ENCODE assay signal across 21 cellular contexts in the genomic region with DNA sequence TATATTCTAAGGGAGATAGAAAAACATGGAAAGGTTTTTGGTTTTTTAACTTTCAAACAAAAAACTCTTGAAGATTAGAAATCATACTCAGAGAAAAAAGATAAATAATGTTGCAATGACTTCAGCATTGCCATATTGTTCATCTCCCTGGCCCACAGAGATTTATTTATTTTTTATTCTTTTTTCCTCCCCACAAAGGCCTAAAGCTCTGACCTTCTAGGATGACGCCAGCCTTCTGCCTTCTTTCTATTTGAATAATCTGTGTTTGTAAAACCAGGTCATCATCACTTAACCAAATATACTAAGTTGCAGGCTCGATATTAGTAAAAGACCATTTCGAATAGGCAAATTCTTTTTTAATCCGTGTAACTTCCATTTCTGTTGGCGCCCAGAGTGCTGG. TPM values are rescaled to one million over a fixed set of nuclear protein-coding genes. Genes with fewer than 3 reads are reported as not detected.
DNase-seq lines count a peak whose midpoint lies in the region; ATAC-seq, FAIRE-seq and TF ChIP-seq lines count a peak whose summit lies in the region.
"Had no signal": no experiment of that assay in that cellular context is flagged by ENCODE, and none has a peak within 500 bp of the region (broad histone marks: within the 10 kb centered on the region; RNA-seq: fewer than 3 reads in every experiment).

No MANE protein-coding gene starts in this region.

- no peak overlapping the region for H3K4me3 Mint-ChIP-seq in endodermal cell
- H3K4me3 Mint-ChIP-seq: B cell, H9 had no signal

- intact Hi-C loops in GM12878 (cut with micrococcal nuclease; ENCODE audit: unreplicated experiment) (no loop called here), stomach (cut with DNase I; ENCODE audit: low total_unique reads) (no loop called here)

- no peaks in the 10 kb centered on the region for H3K9me3 Mint-ChIP-seq in endodermal cell
- H3K9me3 Mint-ChIP-seq: CD4-positive, CD25-positive, alpha-beta regulatory T cell; H9 had no signal

- SMC1A ChIA-PET in GM12878 (lab: Charles Lee; ENCODE audit: uncharacterized antibody, unreplicated experiment), result interaction anchor here (2.5 kb wide), 1 partner anchor 10 kb away, joined by 8 read pairs; no protein-coding TSS in a partner anchor

- no peak for TF ChIP-seq POLR2A in GM12878 (IDR thresholded peaks at IDR 0.05; ENCODE audit: low read depth, low read length)
- no peak for TF ChIP-seq POLR2A in stomach (IDR thresholded peaks at IDR 0.05)

- H3K9me3 ChIP-seq in GM12878 (replicated peaks; ENCODE audit: control insufficient read depth, insufficient read depth, low read length) (no peaks in the 10 kb centered on the region; the same call in 2 of the 3 replicates), stomach (no peaks in the 10 kb centered on the region), endodermal cell (ENCODE audit: control insufficient read depth, low read length) (no peaks in the 10 kb centered on the region)
- H3K9me3 ChIP-seq: Caco-2, Peyer's patch had no signal

- H3K27ac Mint-ChIP-seq in endodermal cell, result no peak overlapping the region
- H3K27ac Mint-ChIP-seq: B cell; CD4-positive, CD25-positive, alpha-beta regulatory T cell had no signal

- TF ChIP-seq CTCF in GM12878 (IDR thresholded peaks at IDR 0.05 in 2 of 3, conservative IDR thresholded peaks at IDR 0.05 in 1 of 3; ENCODE audit: control insufficient read depth in 2 of 3, extremely low read depth in 1 of 3, insufficient read depth in 1 of 3, low read depth in 3 of 3, low read length in 3 of 3), result no peak
- TF ChIP-seq CTCF in stomach (IDR thresholded peaks at IDR 0.05), result no peak
- no peak for TF ChIP-seq CTCF in endodermal cell (conservative IDR thresholded peaks at IDR 0.05)

- peaks cover 2% of the 10 kb centered on the region for H3K79me2 ChIP-seq in GM12878 (ENCODE audit: control insufficient read depth, insufficient read depth, low read length)

- no peaks in the 10 kb centered on the region for H3K36me3 Mint-ChIP-seq in endodermal cell (ENCODE audit: low read depth)

- no peak for ATAC-seq in GM12878
- ATAC-seq: Right ventricle myocardium inferior had no signal

- H3K36me3 ChIP-seq in GM12878 (ENCODE audit: control insufficient read depth in 2 of 2, insufficient read depth in 2 of 2, low read length in 1 of 2) (no peaks in the 10 kb centered on the region), stomach (no peaks in the 10 kb centered on the region), endodermal cell (ENCODE audit: control insufficient read depth, insufficient read depth, low read length) (no peaks in the 10 kb centered on the region)
- H3K36me3 ChIP-seq: Peyer's patch had no signal

- H3K4me1 ChIP-seq in GM12878 (ENCODE audit: control insufficient read depth, insufficient read depth, low read length) (no peaks in the 10 kb centered on the region), stomach (peaks cover 0 to 38% (median 22%) of the 10 kb centered on the region in 4 donors), endodermal cell (ENCODE audit: control insufficient read depth, insufficient read depth, low read length) (peaks cover 3% of the 10 kb centered on the region)
- H3K4me1 ChIP-seq: Caco-2 had no signal

- no peak overlapping the region for H3K27ac ChIP-seq in GM12878 (ENCODE audit: control insufficient read depth, insufficient read depth)
- H3K27ac ChIP-seq in stomach, result peak overlapping the region in 4 of 5 donors; percentile 1 to 53 (median 46)
- no peak overlapping the region for H3K27ac ChIP-seq in endodermal cell (ENCODE audit: low read depth, low read length)
- H3K27ac ChIP-seq: Peyer's patch, SK-N-MC had no signal

- H3K4me3 ChIP-seq in GM12878 (no peak overlapping the region), stomach (no peak overlapping the region), endodermal cell (ENCODE audit: low read length) (no peak overlapping the region)
- H3K4me3 ChIP-seq: Peyer's patch, SK-N-MC had no signal

- H3K27me3 ChIP-seq in GM12878 (replicated peaks in 1 of 2; ENCODE audit: control insufficient read depth in 2 of 2, insufficient read depth in 2 of 2, low read length in 1 of 2), result no peaks in the 10 kb centered on the region
- no peaks in the 10 kb centered on the region for H3K27me3 ChIP-seq in stomach
- H3K27me3 ChIP-seq in endodermal cell (ENCODE audit: control insufficient read depth, insufficient read depth, low read length, poor library complexity, severe bottlenecking), result no peaks in the 10 kb centered on the region
- H3K27me3 ChIP-seq: Peyer's patch had no signal

- H3K4me1 Mint-ChIP-seq in endodermal cell, result peaks cover 30% of the 10 kb centered on the region

- no peaks in the 10 kb centered on the region for H4K20me1 ChIP-seq in GM12878 (ENCODE audit: control insufficient read depth, insufficient read depth)

- no peaks in the 10 kb centered on the region for H3K27me3 Mint-ChIP-seq in endodermal cell (ENCODE audit: insufficient read depth)
- H3K27me3 Mint-ChIP-seq: CD4-positive, CD25-positive, alpha-beta regulatory T cell had no signal

- H3K4me2 ChIP-seq in GM12878 (ENCODE audit: control insufficient read depth, insufficient read depth), result no peak overlapping the region

- POLR2A ChIA-PET in GM12878 (lab: Charles Lee), result no interaction called here

- RAD21 ChIA-PET in GM12878 (lab: Charles Lee; ENCODE audit: unreplicated experiment), result interaction anchor here (1.0 kb wide), 1 partner anchor 69 kb away, joined by 3 read pairs; no protein-coding TSS in a partner anchor

- TF ChIP-seq EP300 in GM12878 (IDR thresholded peaks at IDR 0.05; ENCODE audit: borderline replicate concordance in 1 of 2, control insufficient read depth in 1 of 2, low read depth in 2 of 2, low read length in 2 of 2), result no peak
- TF ChIP-seq EP300 in stomach (IDR thresholded peaks at IDR 0.05), result no peak

- WGBS in GM12878 (ENCODE audit: insufficient coverage, insufficient replicate concordance, low lambda C conversion rate, missing lambda C conversion rate), result 46% methylated on average over 5 of the region's 5 CpGs
- WGBS in stomach, 5 donors, result 50 to 63% (median 57%) methylated on average over 5 of the region's 5 CpGs
- WGBS in endodermal cell (ENCODE audit: insufficient coverage in 1 of 2, insufficient read length in 1 of 2), 2 experiments, result 93 to 100% methylated on average over 5 of the region's 5 CpGs

- BruUV-seq in GM12878 (replicated peaks; lab: Mats Ljungman, UMichigan), result no TSS peak

- FAIRE-seq in GM12878 (lab: Jason Lieb, UNC), result no peak

- in situ Hi-C loops in GM12878 (cut with MboI), result no loop called here

- TF ChIP-seq RAD21 in GM12878 (IDR thresholded peaks at IDR 0.05; ENCODE audit: insufficient read depth, low read depth, low read length), result no peak

- H2AFZ ChIP-seq in GM12878 (ENCODE audit: control insufficient read depth, low read depth, low read length), result no peak overlapping the region

- DNase-seq in NCI-H526 (lab: John Stamatoyannopoulos, UW) (peak; percentile 27 to 46), GM12878 (ENCODE audit: low read depth, low spot score) (no peak), hepatic stellate cell (ENCODE audit: low spot score) (peak; percentile 34), stomach (no peak), EL (no peak), NCI-H146 treated with DMSO at 0.1 percent for 48 hours (lab: John Stamatoyannopoulos, UW; ENCODE audit: unreplicated experiment) (no peak), endodermal cell (no peak)
- DNase-seq in stimulated activated CD4-positive, alpha-beta T cell treated with anti-CD3 and anti-CD28 coated beads, Interleukin-2, amount 100 ng/mL, for 24 hours, result no peak
- DNase-seq: Caco-2; CD4-positive, CD25-positive, alpha-beta regulatory T cell; H9; KBM-7; MV-4-11; NCI-H1417 treated with DMSO at 0.1 percent for 48 hours; NCI-H2029; NCI-H2171; NCI-H446; Peyer's patch had no signal

- H3K9ac ChIP-seq in GM12878 (ENCODE audit: control insufficient read depth, insufficient read depth, low read length) (no peak overlapping the region), endodermal cell (ENCODE audit: extremely low read depth, low read length, poor library complexity, severe bottlenecking) (no peak overlapping the region)

- CTCF ChIA-PET in GM12878 (lab: Yijun Ruan, JAX), result interaction anchor here (0.6 to 0.7 kb wide), 2 partner anchors 26 to 275 kb away, joined by 3 read pairs; no protein-coding TSS in a partner anchor

RNA-seq across cellular contexts. Expression of a gene that starts 4.4 kb away (rescaled TPM):
- total RNA-seq in GM12878 (2013; cell fraction: nucleolus; rRNA removed), result 34.9 and 37.2 TPM in 2 replicates
- total RNA-seq in GM12878 (2014; rRNA removed) (12.6 and 12.7 TPM in 2 replicates), GM12878 (2014; rRNA removed; fragmentation: Illumina TruSeq; extraction: Trizol) (11.7 and 12.3 TPM in 2 replicates), GM12878 (2021) (11.2 and 12.6 TPM in 2 replicates), stomach (10 to 100 TPM in 4 of 5 donors, not detected in 1; 16.0 to 43.2 (median 28.4) TPM), endodermal cell (10 to 100 TPM; 18.3 to 35.4 TPM)
- polyA plus RNA-seq in GM12878 (2011; ENCODE audit: low read depth), result 11.7 TPM
- polyA plus RNA-seq in GM12878 (2011; rRNA removed) (22.7 and 23.6 TPM in 2 replicates), GM12878 (2014; fragmentation: Illumina TruSeq; extraction: Trizol) (17.9 and 20.4 TPM in 2 replicates), GM12878 (2014; fragmentation: Nextera tagmentation; extraction: Ambion mirVana) (1 to 10 TPM; 1.3 to 2.2 TPM), GM12878 (2014; rRNA removed) (17.2 and 18.8 TPM in 2 replicates), GM12878 (2016; fragmentation: Nextera tagmentation; extraction: Ambion mirVana) (10 to 100 TPM; 23.3 to 23.4 TPM), stomach (1 to 10 TPM; 5.8 to 9.3 (median 6.5) TPM)
- polyA plus RNA-seq in GM12878 (2011; cell fraction: cytosol; rRNA removed), result 24.1 and 26.1 TPM in 2 replicates
- polyA plus RNA-seq in GM12878 (2011; cell fraction: nucleus; rRNA removed), result 14.3 and 17.4 TPM in 2 replicates
- polyA plus RNA-seq in GM12878 (2012), result 8.8 and 9.5 TPM in 2 replicates
- 20.4 and 29.5 TPM in 2 replicates for polyA minus RNA-seq in GM12878 (2011; rRNA and poly(A)+ RNA removed)
- polyA minus RNA-seq in GM12878 (2011; cell fraction: cytosol; rRNA and poly(A)+ RNA removed), result 5.8 and 6.3 TPM in 2 replicates
- polyA minus RNA-seq in GM12878 (2011; cell fraction: nucleus; rRNA and poly(A)+ RNA removed), result 12.5 and 22.3 TPM in 2 replicates
- 26.9 TPM for polyA plus RNA-seq in endodermal cell (2013, experiment 1 of 2)
- polyA plus RNA-seq in endodermal cell (2013, experiment 2 of 2), result 25.0 TPM

RNA-seq across cellular contexts. Expression of a gene that starts 44.1 kb away (rescaled TPM):
- total RNA-seq in GM12878 (2013; cell fraction: nucleolus; rRNA removed), result not detected in 2 replicates
- total RNA-seq in GM12878 (2014; rRNA removed) (under 0.01 and 0.05 TPM in 2 replicates), GM12878 (2014; rRNA removed; fragmentation: Illumina TruSeq; extraction: Trizol) (not detected in 2 replicates), GM12878 (2021) (0.13 TPM in 1 of 2 replicates, not detected in the other), stomach (10 to 100 TPM in 3 of 5 donors, 1 to 10 TPM in 2; 6.7 to 55.8 (median 23.7) TPM), endodermal cell (1 to 10 TPM in 1 of 2 donors, under 1 TPM in 1; 0.86 to 6.3 TPM)
- 0.35 TPM for polyA plus RNA-seq in GM12878 (2011; ENCODE audit: low read depth)
- polyA plus RNA-seq in GM12878 (2011; rRNA removed) (not detected in 2 replicates), GM12878 (2014; fragmentation: Illumina TruSeq; extraction: Trizol) (0.09 TPM in 1 of 2 replicates, not detected in the other), GM12878 (2014; fragmentation: Nextera tagmentation; extraction: Ambion mirVana) (not detected), GM12878 (2014; rRNA removed) (0.01 TPM in 2 replicates), GM12878 (2016; fragmentation: Nextera tagmentation; extraction: Ambion mirVana) (under 1 TPM; 0.15 TPM), stomach (1 to 10 TPM in 1 of 3 donors, under 1 TPM in 2; 0.31 to 2.8 (median 0.93) TPM)
- not detected in 2 replicates for polyA plus RNA-seq in GM12878 (2011; cell fraction: cytosol; rRNA removed)
- polyA plus RNA-seq in GM12878 (2011; cell fraction: nucleus; rRNA removed), result not detected in 2 replicates
- polyA plus RNA-seq in GM12878 (2012), result 0.04 TPM in 1 of 2 replicates, not detected in the other
- polyA minus RNA-seq in GM12878 (2011; rRNA and poly(A)+ RNA removed), result not detected in 2 replicates
- polyA minus RNA-seq in GM12878 (2011; cell fraction: cytosol; rRNA and poly(A)+ RNA removed), result not detected in 2 replicates
- polyA minus RNA-seq in GM12878 (2011; cell fraction: nucleus; rRNA and poly(A)+ RNA removed), result not detected in 2 replicates
- 1.3 TPM for polyA plus RNA-seq in endodermal cell (2013, experiment 1 of 2)
- polyA plus RNA-seq in endodermal cell (2013, experiment 2 of 2), result 2.6 TPM
- total RNA-seq: Caco-2 had no signal

Comparison
In these comparisons a context has a peak if more than half of its experiments do, and no peak if none do; other contexts are left out.
1. DNase-seq: peak in NCI-H526 (2 of 2) and hepatic stellate cell (single experiment); none in GM12878 (single experiment), stomach (single experiment), EL (single experiment), NCI-H146 treated with DMSO at 0.1 percent for 48 hours (single experiment), stimulated activated CD4-positive, alpha-beta T cell treated with anti-CD3 and anti-CD28 coated beads, Interleukin-2, amount 100 ng/mL, for 24 hours (0 of 2) and endodermal cell (single experiment).
2. H3K27ac ChIP-seq: peak in stomach (4 of 5); none in GM12878 (single experiment) and endodermal cell (single experiment).